9 cellular contexts compared by ENCODE assay signal in the genomic region with DNA sequence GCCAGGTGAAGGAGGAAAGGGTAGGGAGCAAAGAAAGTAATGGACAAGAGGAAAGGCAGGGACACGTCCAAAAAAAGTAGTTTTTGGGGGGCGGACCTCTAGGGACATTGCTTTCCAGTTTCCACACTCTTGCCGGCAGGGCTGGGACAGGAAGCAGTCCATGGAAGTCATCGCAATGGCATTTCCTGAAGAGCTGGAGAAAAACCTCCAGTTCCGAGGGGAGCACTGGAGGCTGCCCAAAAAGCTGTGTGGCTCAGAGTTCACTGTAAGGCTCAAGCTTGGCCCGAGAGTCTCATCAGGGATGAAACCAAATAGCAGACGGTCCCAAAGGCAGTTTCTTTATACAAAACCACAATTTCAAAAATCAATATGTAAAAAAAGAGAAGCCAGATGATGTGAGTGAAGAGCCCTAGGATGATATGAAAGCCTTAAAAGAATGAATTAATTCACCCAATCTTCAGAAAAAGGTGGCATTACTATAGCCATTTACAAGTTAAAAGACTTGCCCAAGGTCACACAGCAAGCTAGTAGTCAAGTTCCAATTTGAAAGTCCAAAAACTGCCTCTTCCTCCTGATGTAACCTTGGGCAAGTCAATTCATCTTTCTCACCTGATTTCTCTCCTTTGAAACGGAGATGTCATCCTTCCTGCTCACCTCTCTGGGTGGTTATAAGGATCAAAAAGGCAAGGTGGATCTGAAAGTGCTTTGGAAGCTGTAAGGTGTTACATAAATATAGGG. TPM values are rescaled to one million over a fixed set of nuclear protein-coding genes. Genes with fewer than 3 reads are reported as not detected.
DNase-seq lines count a peak whose midpoint lies in the region; ATAC-seq lines count a peak whose summit lies in the region.
"Had no signal": no experiment of that assay in that cellular context is flagged by ENCODE, and none has a peak within 500 bp of the region (broad histone marks: within the 10 kb centered on the region; RNA-seq: fewer than 3 reads in every experiment).

No MANE protein-coding gene starts in this region.

- H3K27ac ChIP-seq in caudate nucleus (ENCODE audit: low read depth, low read length), result peak overlapping the region; percentile 99
- H3K27ac ChIP-seq in temporal lobe (ENCODE audit: low read depth, low read length), result peak overlapping the region; percentile 100
- H3K27ac ChIP-seq: cardiac muscle cell had no signal

- H3K9me3 Mint-ChIP-seq in activated naive CD4-positive, alpha-beta T cell treated with anti-CD3 and anti-CD28 coated beads, Interleukin-2, amount 50 U/mL, for 72 hours, result peaks cover 0 to 5% of the 10 kb centered on the region in 2 donors

- H3K27ac Mint-ChIP-seq in activated naive CD4-positive, alpha-beta T cell treated with anti-CD3 and anti-CD28 coated beads, Interleukin-2, amount 50 U/mL, for 72 hours, result peak overlapping the region; percentile 99 to 100

- DNase-seq in activated naive CD4-positive, alpha-beta T cell treated with anti-CD3 and anti-CD28 coated beads, Interleukin-2, amount 50 U/mL, for 72 hours (ENCODE audit: low spot score in 2 of 2), result no peak
- DNase-seq in activated naive CD4-positive, alpha-beta T cell treated with Interleukin-2 at 50 U/mL for 16 hours, result no peak
- DNase-seq in caudate nucleus (lab: John Stamatoyannopoulos, UW) (peak in 2 of 61 donors; percentile 15 to 35), left lobe of liver (ENCODE audit: low spot score) (peak; percentile 52), GF-D8 (lab: John Stamatoyannopoulos, UW) (no peak)

- no peak for ATAC-seq in activated naive CD4-positive, alpha-beta T cell treated with anti-CD3 and anti-CD28 coated beads, Interleukin-2, amount 50 U/mL, for 72 hours
- peak; percentile 45 for ATAC-seq in left lobe of liver
- no peak for ATAC-seq in GM21423 (IDR thresholded peaks at IDR 0.05; ENCODE audit: unreplicated experiment)
- ATAC-seq in GM18861 (IDR thresholded peaks at IDR 0.05; ENCODE audit: unreplicated experiment), result no peak

- H3K36me3 Mint-ChIP-seq in activated naive CD4-positive, alpha-beta T cell treated with anti-CD3 and anti-CD28 coated beads, Interleukin-2, amount 50 U/mL, for 72 hours, result peaks cover 78 to 80% of the 10 kb centered on the region in 2 donors

RNA-seq across cellular contexts. Expression of a gene that starts 9.2 kb away (rescaled TPM):
- 100 to 1,000 TPM in 1 of 2 donors, 10 to 100 TPM in 1; 86.6 to 143 TPM for total RNA-seq in activated naive CD4-positive, alpha-beta T cell treated with anti-CD3 and anti-CD28 coated beads, Interleukin-2, amount 50 U/mL, for 72 hours
- total RNA-seq in left lobe of liver (35.0 TPM), temporal lobe (42.5 TPM)

RNA-seq across cellular contexts. Expression of a gene that starts 25.6 kb away (rescaled TPM):
- total RNA-seq in activated naive CD4-positive, alpha-beta T cell treated with anti-CD3 and anti-CD28 coated beads, Interleukin-2, amount 50 U/mL, for 72 hours, result 100 to 1,000 TPM; 123 to 215 TPM
- total RNA-seq in left lobe of liver (2.0 TPM), temporal lobe (6.6 TPM)

Comparison
In these comparisons a context has a peak if more than half of its experiments do, and no peak if none do; other contexts are left out.
1. RNA of a gene that starts 25.6 kb away (total RNA-seq): 123 to 215 TPM in activated naive CD4-positive, alpha-beta T cell treated with anti-CD3 and anti-CD28 coated beads, Interleukin-2, amount 50 U/mL, for 72 hours; 6.6 TPM in temporal lobe (single experiment) and 2.0 TPM in left lobe of liver (single experiment); every median in the first group is over 10 times any median in the second.